Comparison of ENCODE assay signal across 25 cellular contexts in genomic region chr17:16940116-16940881, GRCh38. TPM values are rescaled to one million over a fixed set of nuclear protein-coding genes. Genes with fewer than 3 reads are reported as not detected.
DNase-seq lines count a peak whose midpoint lies in the region; ATAC-seq, FAIRE-seq and TF ChIP-seq lines count a peak whose summit lies in the region.
"Had no signal": no experiment of that assay in that cellular context is flagged by ENCODE, and none has a peak within 500 bp of the region (broad histone marks: within the 10 kb centered on the region; RNA-seq: fewer than 3 reads in every experiment).

No MANE protein-coding gene starts in this region.

- no peak for FAIRE-seq in HepG2 (lab: Jason Lieb, UNC)
- FAIRE-seq: K562 had no signal

- H4K20me1 ChIP-seq in HepG2 (ENCODE audit: insufficient read depth, low read length): no peaks in the 10 kb centered on the region

- no peak overlapping the region for H3K4me3 ChIP-seq in right lobe of liver
- H3K4me3 ChIP-seq in HepG2 (replicated peaks in 1 of 3; ENCODE audit: insufficient read depth in 1 of 3, low read depth in 2 of 3, low read length in 3 of 3): no peak overlapping the region
- H3K4me3 ChIP-seq: esophagus muscularis mucosa, gastrocnemius medialis, K562, left lung had no signal

- H3K9me3 ChIP-seq in right lobe of liver: no peaks in the 10 kb centered on the region
- H3K9me3 ChIP-seq in HepG2 (ENCODE audit: low read length): no peaks in the 10 kb centered on the region
- H3K9me3 ChIP-seq: esophagus muscularis mucosa, gastrocnemius medialis, left lung, neutrophil, SK-N-SH had no signal

- intact Hi-C loops in right lobe of liver (cut with DNase I) (no loop called here), HepG2 (cut with micrococcal nuclease; ENCODE audit: unreplicated experiment) (no loop called here)

- in situ Hi-C loops in HepG2 (cut with HindIII; ENCODE audit: extremely low pct_ligation_motif_present, low pct_unique_long_range_greater_than_20kb): no loop called here

- BruUV-seq in HepG2 (replicated peaks; lab: Mats Ljungman, UMichigan): no TSS peak

- DNase-seq in right lobe of liver (peak in 2 of 3 donors; percentile 15), HepG2 (ENCODE audit: low spot score) (no peak), iPS DF 19.7 (ENCODE audit: low read depth, low spot score) (peak; percentile 9), osteocyte (ENCODE audit: extremely low spot score, unreplicated experiment) (peak; percentile 71), NCI-H345 treated with DMSO at 0.1 percent for 48 hours (lab: John Stamatoyannopoulos, UW; ENCODE audit: unreplicated experiment) (no peak), NCI-H1048 (lab: John Stamatoyannopoulos, UW) (no peak)
- DNase-seq in activated CD4-positive, alpha-beta T cell treated with anti-CD3 and anti-CD28 coated beads for 1 hour: no peak
- DNase-seq: activated CD4-positive, alpha-beta memory T cell treated with anti-CD3 and anti-CD28 coated beads, Interleukin-2, amount 10 ng/mL, durations not matched to agents 7 days and 5 days; CD4-positive, CD25-positive, alpha-beta regulatory T cell; DMS153; effector CD4-positive, alpha-beta T cell; gastrocnemius medialis; GDM1; NCI-H187 treated with DMSO at 0.1 percent for 48 hours; NCI-H446 treated with DMSO at 0.1 percent for 48 hours; SK-N-SH; WERI-Rb-1 had no signal

- CTCF ChIA-PET in HepG2 (lab: Yijun Ruan, JAX; ENCODE audit: low intra/inter-chr PET ratio, low total read pairs): no interaction called here

- no peaks in the 10 kb centered on the region for H3K36me3 Mint-ChIP-seq in osteocyte (ENCODE audit: unreplicated experiment)
- H3K36me3 Mint-ChIP-seq: activated naive CD8-positive, alpha-beta T cell; CD4-positive, CD25-positive, alpha-beta regulatory T cell had no signal

- H3K27me3 ChIP-seq in right lobe of liver: no peaks in the 10 kb centered on the region
- H3K27me3 ChIP-seq in HepG2 (ENCODE audit: control insufficient read depth in 1 of 2, insufficient read depth in 2 of 2, low read length in 2 of 2): peaks cover 11 to 50% of the 10 kb centered on the region in 2 experiments; a peak in 4 of 5 replicates

- TF ChIP-seq POLR2A in right lobe of liver (IDR thresholded peaks at IDR 0.05) (no peak), HepG2 (IDR thresholded peaks at IDR 0.05; ENCODE audit: insufficient read depth in 1 of 2, low read depth in 2 of 2, low read length in 2 of 2) (no peak)

- TF ChIP-seq CTCF in right lobe of liver (IDR thresholded peaks at IDR 0.05) (no peak), HepG2 (CRISPR knock-in tag; IDR thresholded peaks at IDR 0.05) (no peak), osteocyte (IDR thresholded peaks at IDR 0.05) (no peak)

- H3K36me3 ChIP-seq in right lobe of liver (no peaks in the 10 kb centered on the region), HepG2 (replicated peaks in 1 of 2; ENCODE audit: control insufficient read depth in 1 of 2, insufficient read depth in 2 of 2, low read length in 2 of 2) (no peaks in the 10 kb centered on the region)
- H3K36me3 ChIP-seq: esophagus muscularis mucosa, gastrocnemius medialis, left lung, neutrophil, WERI-Rb-1 had no signal

- H3K9me3 Mint-ChIP-seq in osteocyte (ENCODE audit: unreplicated experiment): no peaks in the 10 kb centered on the region
- H3K9me3 Mint-ChIP-seq: activated CD4-positive, alpha-beta memory T cell treated with anti-CD3 and anti-CD28 coated beads, Interleukin-2, amount 10 ng/mL, durations not matched to agents 7 days and 5 days; CD4-positive, CD25-positive, alpha-beta regulatory T cell; T-helper 2 cell treated with Interferon-gamma antibody and Interleukin-4, amounts not matched to agents 5 μg/mL and 100 μg/mL, for 36 hours had no signal

- no peak overlapping the region for H3K27ac Mint-ChIP-seq in osteocyte (ENCODE audit: unreplicated experiment)
- H3K27ac Mint-ChIP-seq: activated CD4-positive, alpha-beta memory T cell treated with anti-CD3 and anti-CD28 coated beads, Interleukin-2, amount 10 ng/mL, durations not matched to agents 7 days and 5 days; activated naive CD8-positive, alpha-beta T cell; CD4-positive, CD25-positive, alpha-beta regulatory T cell; T-helper 2 cell treated with Interferon-gamma antibody and Interleukin-4, amounts not matched to agents 5 μg/mL and 100 μg/mL, for 36 hours had no signal

- no peak for TF ChIP-seq EP300 in HepG2 (IDR thresholded peaks at IDR 0.05; ENCODE audit: low read depth in 2 of 2, low read length in 2 of 2)
- no peak for TF ChIP-seq EP300 in HepG2 (CRISPR knock-in tag; IDR thresholded peaks at IDR 0.05; ENCODE audit: borderline replicate concordance)

- POLR2A ChIA-PET in HepG2 (lab: Yijun Ruan, JAX): no interaction called here

- no peaks in the 10 kb centered on the region for H3K4me1 ChIP-seq in right lobe of liver
- peaks cover 11% of the 10 kb centered on the region for H3K4me1 ChIP-seq in HepG2 (ENCODE audit: insufficient read depth, low read length)
- H3K4me1 ChIP-seq: esophagus muscularis mucosa, gastrocnemius medialis, left lung had no signal

- no peaks in the 10 kb centered on the region for H3K79me2 ChIP-seq in HepG2 (ENCODE audit: insufficient read depth, low read length)

- H2AFZ ChIP-seq in HepG2 (ENCODE audit: low read length): no peak overlapping the region

- no peak overlapping the region for H3K27ac ChIP-seq in right lobe of liver
- H3K27ac ChIP-seq in HepG2 (ENCODE audit: extremely low read length, insufficient read depth, low read length): no peak overlapping the region
- H3K27ac ChIP-seq: esophagus muscularis mucosa, gastrocnemius medialis, left lung, neutrophil, WERI-Rb-1 had no signal

- no peak overlapping the region for H3K4me3 Mint-ChIP-seq in osteocyte (ENCODE audit: unreplicated experiment)
- H3K4me3 Mint-ChIP-seq: activated CD4-positive, alpha-beta memory T cell treated with anti-CD3 and anti-CD28 coated beads, Interleukin-2, amount 10 ng/mL, durations not matched to agents 7 days and 5 days; activated naive CD8-positive, alpha-beta T cell; CD4-positive, CD25-positive, alpha-beta regulatory T cell; T-helper 2 cell treated with Interferon-gamma antibody and Interleukin-4, amounts not matched to agents 5 μg/mL and 100 μg/mL, for 36 hours had no signal

- 62% methylated on average over 7 of the region's 18 CpGs for WGBS in right lobe of liver (ENCODE audit: insufficient coverage, low coverage, low lambda C conversion rate, missing lambda C conversion rate)
- WGBS in HepG2 (ENCODE audit: low lambda C conversion rate): 7% methylated on average over 6 of the region's 18 CpGs

- H3K27me3 Mint-ChIP-seq in osteocyte (ENCODE audit: unreplicated experiment): peaks cover 20% of the 10 kb centered on the region

- TF ChIP-seq RAD21 in HepG2 (CRISPR knock-in tag; IDR thresholded peaks at IDR 0.05): no peak

- H3K4me2 ChIP-seq in HepG2 (ENCODE audit: low read depth, low read length): no peak overlapping the region
- H3K4me2 ChIP-seq: SK-N-SH had no signal

- no peak for ATAC-seq in right lobe of liver
- ATAC-seq in HepG2: no peak; the same call in 2 of the 3 replicates
- ATAC-seq in HG02973 (IDR thresholded peaks at IDR 0.05; ENCODE audit: unreplicated experiment): no peak
- ATAC-seq: gastrocnemius medialis, K562, left lung had no signal

- H3K9ac ChIP-seq in HepG2 (ENCODE audit: insufficient read depth, low read depth, low read length): no peak overlapping the region
- H3K9ac ChIP-seq: SK-N-SH had no signal

- peaks cover 2% of the 10 kb centered on the region for H3K4me1 Mint-ChIP-seq in osteocyte (ENCODE audit: unreplicated experiment)
- H3K4me1 Mint-ChIP-seq: activated CD4-positive, alpha-beta memory T cell treated with anti-CD3 and anti-CD28 coated beads, Interleukin-2, amount 10 ng/mL, durations not matched to agents 7 days and 5 days; CD4-positive, CD25-positive, alpha-beta regulatory T cell had no signal

TF ChIP-seq in HepG2, 621 proteins besides CTCF, POLR2A, EP300 and RAD21 (continues in another document):
- no peak for TF ChIP-seq JDP2 (CRISPR knock-in tag; IDR thresholded peaks at IDR 0.05; ENCODE audit: borderline replicate concordance)
- TF ChIP-seq HOXD1 (CRISPR knock-in tag; IDR thresholded peaks at IDR 0.05): no peak
- no peak for TF ChIP-seq MYNN (CRISPR knock-in tag; IDR thresholded peaks at IDR 0.05; ENCODE audit: low read depth)
- TF ChIP-seq ZFY (CRISPR knock-in tag; IDR thresholded peaks at IDR 0.05): no peak
- no peak for TF ChIP-seq ZBTB43 (CRISPR knock-in tag; conservative IDR thresholded peaks at IDR 0.05)

RNA-seq across cellular contexts. Expression of gene TNFRSF13B, which starts 31.6 kb away (rescaled TPM):
- total RNA-seq in right lobe of liver (under 1 TPM in 1 of 6 experiments, not detected in 5; 0.44 TPM), HepG2 (2016; rRNA removed; fragmentation: Illumina TruSeq; extraction: Trizol) (not detected in 2 replicates), osteocyte (not detected in 2 replicates)
- total RNA-seq in HepG2 (2016; cell fraction: cytosol; rRNA removed; fragmentation: Illumina TruSeq; extraction: Trizol; ENCODE audit: low read depth): not detected in 2 replicates
- not detected in 2 replicates for total RNA-seq in HepG2 (2016; cell fraction: insoluble cytoplasmic fraction; rRNA removed; fragmentation: Illumina TruSeq; extraction: Trizol)
- total RNA-seq in HepG2 (2016; cell fraction: membrane; rRNA removed; fragmentation: Illumina TruSeq; extraction: Trizol): not detected in 2 replicates
- total RNA-seq in HepG2 (2016; cell fraction: nucleus; rRNA removed; fragmentation: Illumina TruSeq; extraction: Trizol): not detected in 2 replicates
- polyA plus RNA-seq in HepG2 (2011; rRNA removed): not detected in 2 replicates
- not detected in 2 replicates for polyA plus RNA-seq in HepG2 (2011; cell fraction: cytosol; rRNA removed)
- polyA plus RNA-seq in HepG2 (2011; cell fraction: nucleus; rRNA removed): not detected in 2 replicates
- not detected in 2 replicates for polyA plus RNA-seq in HepG2 (2012)
- not detected in 2 replicates for polyA plus RNA-seq in HepG2 (2016; cell fraction: cytosol; fragmentation: Illumina TruSeq; extraction: Trizol; ENCODE audit: low read depth)
- polyA plus RNA-seq in HepG2 (2016; cell fraction: insoluble cytoplasmic fraction; fragmentation: Illumina TruSeq; extraction: Trizol; ENCODE audit: low read depth): not detected in 2 replicates
- polyA plus RNA-seq in HepG2 (2016; cell fraction: membrane; fragmentation: Illumina TruSeq; extraction: Trizol; ENCODE audit: low read depth): not detected in 2 replicates
- not detected in 2 replicates for polyA plus RNA-seq in HepG2 (2016; cell fraction: nucleus; fragmentation: Illumina TruSeq; extraction: Trizol; ENCODE audit: insufficient read depth, low read depth)
- 0.09 TPM in 1 of 2 replicates, not detected in the other for polyA minus RNA-seq in HepG2 (2011; rRNA and poly(A)+ RNA removed; ENCODE audit: low replicate concordance)
- not detected in 2 replicates for polyA minus RNA-seq in HepG2 (2011; cell fraction: cytosol; rRNA and poly(A)+ RNA removed)
- polyA minus RNA-seq in HepG2 (2011; cell fraction: nucleus; rRNA and poly(A)+ RNA removed): not detected in 2 replicates
- total RNA-seq: activated CD4-positive, alpha-beta memory T cell treated with anti-CD3 and anti-CD28 coated beads, Interleukin-2, amount 10 ng/mL, durations not matched to agents 7 days and 5 days; gastrocnemius medialis; K562; RPMI7951 had no signal
- polyA plus RNA-seq: K562, SK-N-SH had no signal

Comparison
In these comparisons a context has a peak if more than half of its experiments do, and no peak if none do; other contexts are left out.
1. DNase-seq: peak in right lobe of liver (2 of 3), iPS DF 19.7 (single experiment) and osteocyte (single experiment); none in HepG2 (single experiment), activated CD4-positive, alpha-beta T cell treated with anti-CD3 and anti-CD28 coated beads for 1 hour (single experiment), NCI-H345 treated with DMSO at 0.1 percent for 48 hours (single experiment) and NCI-H1048 (single experiment).